ENCODE assay signal across 8 cellular contexts in genomic region chr1:52928083-52928404, GRCh38. TPM values are rescaled to one million over a fixed set of nuclear protein-coding genes. Genes with fewer than 3 reads are reported as not detected.
A peak's percentile ranks its signal among the peaks of the same experiment; 100 is the strongest.
DNase-seq lines count a peak whose midpoint lies in the region; ATAC-seq, FAIRE-seq and TF ChIP-seq lines count a peak whose summit lies in the region.

No MANE protein-coding gene starts in this region.

- no peaks in the 10 kb centered on the region for H3K79me2 ChIP-seq in endothelial cell of umbilical vein (ENCODE audit: control insufficient read depth, insufficient read depth, low read length)

- peak overlapping the region; percentile 68 for H3K4me3 ChIP-seq in CD8-positive, alpha-beta memory T cell (ENCODE audit: low read length)
- H3K4me3 ChIP-seq in endothelial cell of umbilical vein (replicated peaks in 1 of 3; ENCODE audit: insufficient read depth in 1 of 3, low read depth in 1 of 3, low read length in 3 of 3) = peak overlapping the region; percentile 54 to 75 (median 57)

- no peaks in the 10 kb centered on the region for H3K9me3 ChIP-seq in CD8-positive, alpha-beta memory T cell (ENCODE audit: low read length)
- no peaks in the 10 kb centered on the region for H3K9me3 ChIP-seq in endothelial cell of umbilical vein (replicated peaks; ENCODE audit: control insufficient read depth, insufficient read depth, low read length)

- CTCF ChIA-PET in CD8-positive, alpha-beta memory T cell (lab: Charles Lee) = interaction anchor here (1.3 kb wide), 1 partner anchor 9 kb away, joined by 4 read pairs; no protein-coding TSS in a partner anchor
- CTCF ChIA-PET in endothelial cell of umbilical vein (lab: Charles Lee) = interaction anchor here (1.9 kb wide), 1 partner anchor 253 kb away, joined by 6 read pairs; no protein-coding TSS in a partner anchor

- no peak for TF ChIP-seq POLR2A in endothelial cell of umbilical vein (IDR thresholded peaks at IDR 0.05; ENCODE audit: low read depth, low read length)

- H2AFZ ChIP-seq in endothelial cell of umbilical vein (ENCODE audit: low read depth, low read length) = peak overlapping the region; percentile 72

- H3K27ac ChIP-seq in CD8-positive, alpha-beta memory T cell (ENCODE audit: low read depth, low read length) = peak overlapping the region; percentile 13
- H3K27ac ChIP-seq in endothelial cell of umbilical vein (ENCODE audit: insufficient read depth, low read depth, low read length) = no peak overlapping the region

- H3K27me3 Mint-ChIP-seq in CD8-positive, alpha-beta memory T cell = peaks cover 0 to 1% of the 10 kb centered on the region in 2 donors
- H3K27me3 Mint-ChIP-seq in nephron (ENCODE audit: low read depth) = peaks cover 26% of the 10 kb centered on the region

- ATAC-seq in GM19023 (IDR thresholded peaks at IDR 0.05; ENCODE audit: unreplicated experiment) = no peak

- peaks cover 12% of the 10 kb centered on the region for H3K4me1 ChIP-seq in CD8-positive, alpha-beta memory T cell (ENCODE audit: insufficient read depth, low read length)
- peaks cover 3% of the 10 kb centered on the region for H3K4me1 ChIP-seq in endothelial cell of umbilical vein (ENCODE audit: control insufficient read depth, extremely low read depth, insufficient read depth, low read length)

- intact Hi-C loops in endothelial cell of umbilical vein (cut with micrococcal nuclease) = no loop called here

- DNase-seq in CD8-positive, alpha-beta memory T cell = no peak
- DNase-seq in NCI-H774 (lab: John Stamatoyannopoulos, UW) (peak; percentile 7), endothelial cell of umbilical vein (ENCODE audit: low read depth, low spot score) (no peak), midbrain (lab: John Stamatoyannopoulos, UW) (no peak), frontal cortex (ENCODE audit: low spot score in 2 of 2) (no peak), NCI-H1436 (lab: John Stamatoyannopoulos, UW) (no peak)

- peaks cover 21 to 33% (median 30%) of the 10 kb centered on the region in 3 donors for H3K4me1 Mint-ChIP-seq in CD8-positive, alpha-beta memory T cell
- peaks cover 10% of the 10 kb centered on the region for H3K4me1 Mint-ChIP-seq in nephron

- no peaks in the 10 kb centered on the region for H3K27me3 ChIP-seq in CD8-positive, alpha-beta memory T cell (ENCODE audit: insufficient read depth, low read length, poor library complexity, severe bottlenecking)
- no peaks in the 10 kb centered on the region for H3K27me3 ChIP-seq in endothelial cell of umbilical vein (ENCODE audit: control insufficient read depth in 2 of 2, insufficient read depth in 2 of 2, low read length in 2 of 2)

- TF ChIP-seq CTCF in endothelial cell of umbilical vein (IDR thresholded peaks at IDR 0.05; ENCODE audit: extremely low read depth in 1 of 2, insufficient read depth in 1 of 2, low read depth in 1 of 2, low read length in 2 of 2) (no peak), nephron (IDR thresholded peaks at IDR 0.05; ENCODE audit: unreplicated experiment in 3 of 3) (no peak)

- BruUV-seq in endothelial cell of umbilical vein (replicated peaks; lab: Mats Ljungman, UMichigan) = no TSS peak

- H3K27ac Mint-ChIP-seq in CD8-positive, alpha-beta memory T cell = peak overlapping the region in 7 of 8 donors; percentile 51 to 95 (median 85)
- H3K27ac Mint-ChIP-seq in nephron = peak overlapping the region; percentile 13 to 55 (median 21)

- peak overlapping the region; percentile 57 for H3K9ac ChIP-seq in endothelial cell of umbilical vein (replicated peaks; ENCODE audit: extremely low read depth, insufficient read depth, low read length)

- FAIRE-seq in endothelial cell of umbilical vein (lab: Jason Lieb, UNC) (no peak), frontal cortex (lab: Jason Lieb, UNC) (no peak)

- peak overlapping the region; percentile 84 to 96 (median 91) for H3K4me3 Mint-ChIP-seq in CD8-positive, alpha-beta memory T cell
- peak overlapping the region; percentile 85 to 93 (median 91) for H3K4me3 Mint-ChIP-seq in nephron

- no peaks in the 10 kb centered on the region for H4K20me1 ChIP-seq in endothelial cell of umbilical vein (replicated peaks; ENCODE audit: control insufficient read depth, extremely low read depth, insufficient read depth, low read length)

- no peaks in the 10 kb centered on the region for H3K9me1 ChIP-seq in endothelial cell of umbilical vein (replicated peaks; ENCODE audit: control insufficient read depth, extremely low read depth, insufficient read depth, low read length)

- dilution Hi-C loops in endothelial cell of umbilical vein (cut with MboI; ENCODE audit: extremely low pct_ligation_motif_present, low sequenced_read_pairs) = no loop called here

- no peaks in the 10 kb centered on the region for H3K36me3 ChIP-seq in CD8-positive, alpha-beta memory T cell (ENCODE audit: insufficient read depth, low read length)
- H3K36me3 ChIP-seq in endothelial cell of umbilical vein (ENCODE audit: control insufficient read depth in 2 of 2, extremely low read depth in 1 of 2, insufficient read depth in 2 of 2, low read length in 2 of 2) = no peaks in the 10 kb centered on the region

- POLR2A ChIA-PET in CD8-positive, alpha-beta memory T cell (lab: Charles Lee) = no interaction called here
- POLR2A ChIA-PET in endothelial cell of umbilical vein (lab: Charles Lee) = interaction anchor here (0.6 kb wide), 1 partner anchor 50 kb away, joined by 9 read pairs; no protein-coding TSS in a partner anchor

- H3K36me3 Mint-ChIP-seq in CD8-positive, alpha-beta memory T cell = peaks cover 0 to 7% (median 1%) of the 10 kb centered on the region in 3 donors
- H3K36me3 Mint-ChIP-seq in nephron (ENCODE audit: low read depth) = peaks cover 5% of the 10 kb centered on the region

- H3K9me3 Mint-ChIP-seq in CD8-positive, alpha-beta memory T cell = peaks cover 0 to 2% (median 0%) of the 10 kb centered on the region in 5 donors
- no peaks in the 10 kb centered on the region for H3K9me3 Mint-ChIP-seq in nephron

- peak overlapping the region; percentile 62 for H3K4me2 ChIP-seq in endothelial cell of umbilical vein (ENCODE audit: insufficient read depth, low read length)

TF ChIP-seq in endothelial cell of umbilical vein, 7 proteins besides CTCF, POLR2A, EP300 and RAD21:
- TF ChIP-seq MYC (IDR thresholded peaks at IDR 0.05; ENCODE audit: low read depth, low read length) (no peak), POLR2AphosphoS5 (IDR thresholded peaks at IDR 0.05; ENCODE audit: insufficient read depth, low read depth, low read length) (no peak), JUN (IDR thresholded peaks at IDR 0.05; ENCODE audit: borderline replicate concordance, insufficient read depth, insufficient read length, low read depth) (no peak), MAX (IDR thresholded peaks at IDR 0.05; ENCODE audit: insufficient read depth, insufficient read length) (no peak), FOS (IDR thresholded peaks at IDR 0.05; ENCODE audit: borderline replicate concordance, insufficient read depth, low read length) (no peak), EZH2 (IDR thresholded peaks at IDR 0.05; ENCODE audit: borderline replicate concordance, low read depth, low read length, severe bottlenecking) (no peak), GATA2 (IDR thresholded peaks at IDR 0.05; ENCODE audit: insufficient read depth, insufficient read length, low read depth, low read length) (no peak)
TF ChIP-seq in endothelial cell of umbilical vein: peak in this region for 0.

RNA-seq across cellular contexts. Expression of gene SCP2, which starts 1.0 kb away (rescaled TPM):
- 10 to 100 TPM; 66.0 to 69.0 TPM for total RNA-seq in CD8-positive, alpha-beta memory T cell
- polyA plus RNA-seq in CD8-positive, alpha-beta memory T cell = 162 TPM
- total RNA-seq in endothelial cell of umbilical vein (92.7 and 101 TPM in 2 replicates), frontal cortex (57.5 TPM)
- polyA plus RNA-seq in endothelial cell of umbilical vein = 26.5 and 42.4 TPM in 2 replicates
- polyA plus RNA-seq in endothelial cell of umbilical vein (2011; cell fraction: cytosol; rRNA removed) = 66.1 and 69.0 TPM in 2 replicates
- 28.8 and 48.7 TPM in 2 replicates for polyA plus RNA-seq in endothelial cell of umbilical vein (2011; cell fraction: nucleus; rRNA removed)
- polyA plus RNA-seq in endothelial cell of umbilical vein (2012) = 104 and 144 TPM in 2 replicates
- 31.8 and 42.2 TPM in 2 replicates for polyA minus RNA-seq in endothelial cell of umbilical vein
- polyA minus RNA-seq in endothelial cell of umbilical vein (2011; cell fraction: cytosol; rRNA and poly(A)+ RNA removed) = 12.9 TPM
- 18.5 and 24.5 TPM in 2 replicates for polyA minus RNA-seq in endothelial cell of umbilical vein (2011; cell fraction: nucleus; rRNA and poly(A)+ RNA removed)

RNA-seq across cellular contexts. Expression of gene ECHDC2, which starts 6.5 kb away (rescaled TPM):
- total RNA-seq in CD8-positive, alpha-beta memory T cell = 10 to 100 TPM; 26.5 to 29.9 TPM
- 32.3 TPM for polyA plus RNA-seq in CD8-positive, alpha-beta memory T cell
- total RNA-seq in endothelial cell of umbilical vein = 56.8 and 69.9 TPM in 2 replicates
- 38.3 and 38.7 TPM in 2 replicates for polyA plus RNA-seq in endothelial cell of umbilical vein
- 16.0 and 23.7 TPM in 2 replicates for polyA plus RNA-seq in endothelial cell of umbilical vein (2011; cell fraction: cytosol; rRNA removed)
- polyA plus RNA-seq in endothelial cell of umbilical vein (2011; cell fraction: nucleus; rRNA removed) = 209 and 246 TPM in 2 replicates
- polyA plus RNA-seq in endothelial cell of umbilical vein (2012) = 35.6 and 35.9 TPM in 2 replicates
- polyA minus RNA-seq in endothelial cell of umbilical vein = 19.6 and 22.1 TPM in 2 replicates
- polyA minus RNA-seq in endothelial cell of umbilical vein (2011; cell fraction: cytosol; rRNA and poly(A)+ RNA removed) = not detected
- polyA minus RNA-seq in endothelial cell of umbilical vein (2011; cell fraction: nucleus; rRNA and poly(A)+ RNA removed) = 30.5 and 32.3 TPM in 2 replicates
- total RNA-seq in frontal cortex = 4.1 TPM
